ENCODE assay signal across 15 cellular contexts in genomic region chr6:42766163-42766670, GRCh38. TPM values are rescaled to one million over a fixed set of nuclear protein-coding genes. Genes with fewer than 3 reads are reported as not detected.
DNase-seq lines count a peak whose midpoint lies in the region; ATAC-seq, FAIRE-seq and TF ChIP-seq lines count a peak whose summit lies in the region.
"Had no signal": no experiment of that assay in that cellular context is flagged by ENCODE, and none has a peak within 500 bp of the region (broad histone marks: within the 10 kb centered on the region; RNA-seq: fewer than 3 reads in every experiment).

No MANE protein-coding gene starts in this region.

- no peak overlapping the region for H3K4me3 ChIP-seq in bronchial epithelial cell (ENCODE audit: low read depth, low read length)
- H3K4me3 ChIP-seq: adrenal gland, BLaER1, Peyer's patch, skin epidermis, tibial artery had no signal

- H3K4me1 Mint-ChIP-seq in memory B cell (peaks cover 10% of the 10 kb centered on the region), progenitor cell of endocrine pancreas (ENCODE audit: low read depth) (peaks cover 5% of the 10 kb centered on the region)

- no peak for TF ChIP-seq CTCF in bronchial epithelial cell (IDR thresholded peaks at IDR 0.05; ENCODE audit: insufficient read depth, low read length, severe bottlenecking)
- TF ChIP-seq CTCF in progenitor cell of endocrine pancreas (IDR thresholded peaks at IDR 0.05; ENCODE audit: unreplicated experiment), result no peak

- peak; percentile 44 for DNase-seq in AG08396 (ENCODE audit: low spot score)
- peak; percentile 23 for DNase-seq in HTR-8/SVneo (ENCODE audit: insufficient read length, low spot score)
- peak; percentile 86 for DNase-seq in bronchial epithelial cell (ENCODE audit: low read depth)
- DNase-seq in memory B cell (ENCODE audit: low spot score in 2 of 2), result no peak
- no peak for DNase-seq in progenitor cell of endocrine pancreas (ENCODE audit: low spot score, unreplicated experiment)
- DNase-seq in Ammon's horn (ENCODE audit: low spot score), result no peak
- DNase-seq: activated CD8-positive, alpha-beta memory T cell treated with anti-CD3 and anti-CD28 coated beads, Interleukin-2, amount 10 ng/mL, durations not matched to agents 7 days and 5 days; adrenal gland; Karpas-422; tibial artery had no signal

- peak; percentile 38 for FAIRE-seq in HTR-8/SVneo (lab: Jason Lieb, UNC)
- FAIRE-seq in bronchial epithelial cell (lab: Jason Lieb, UNC), result no peak

- no peaks in the 10 kb centered on the region for H3K9me3 Mint-ChIP-seq in memory B cell
- H3K9me3 Mint-ChIP-seq in progenitor cell of endocrine pancreas (ENCODE audit: low read depth), result no peaks in the 10 kb centered on the region

- H3K36me3 ChIP-seq in bronchial epithelial cell (ENCODE audit: control insufficient read depth, insufficient read depth, low read length), result no peaks in the 10 kb centered on the region
- H3K36me3 ChIP-seq: adrenal gland, BLaER1, Peyer's patch had no signal

- H3K4me3 Mint-ChIP-seq in memory B cell, result no peak overlapping the region
- H3K4me3 Mint-ChIP-seq in progenitor cell of endocrine pancreas (ENCODE audit: low read depth), result no peak overlapping the region
- H3K4me3 Mint-ChIP-seq: activated CD8-positive, alpha-beta memory T cell treated with anti-CD3 and anti-CD28 coated beads, Interleukin-2, amount 10 ng/mL, durations not matched to agents 7 days and 5 days had no signal

- H3K27me3 Mint-ChIP-seq in memory B cell, result no peaks in the 10 kb centered on the region
- H3K27me3 Mint-ChIP-seq in progenitor cell of endocrine pancreas, result peaks cover 3% of the 10 kb centered on the region
- H3K27me3 Mint-ChIP-seq: activated CD8-positive, alpha-beta memory T cell treated with anti-CD3 and anti-CD28 coated beads, Interleukin-2, amount 10 ng/mL, durations not matched to agents 7 days and 5 days had no signal

- H3K27ac Mint-ChIP-seq in memory B cell, result peak overlapping the region; percentile 55
- no peak overlapping the region for H3K27ac Mint-ChIP-seq in progenitor cell of endocrine pancreas
- H3K27ac Mint-ChIP-seq: activated CD8-positive, alpha-beta memory T cell treated with anti-CD3 and anti-CD28 coated beads, Interleukin-2, amount 10 ng/mL, durations not matched to agents 7 days and 5 days had no signal

- no peaks in the 10 kb centered on the region for H3K27me3 ChIP-seq in bronchial epithelial cell (ENCODE audit: control insufficient read depth, insufficient read depth, low read length)
- H3K27me3 ChIP-seq: adrenal gland, BLaER1, Peyer's patch, tibial artery had no signal

- H3K36me3 Mint-ChIP-seq in memory B cell (peaks cover 6% of the 10 kb centered on the region), progenitor cell of endocrine pancreas (ENCODE audit: insufficient read depth) (peaks cover 2% of the 10 kb centered on the region)

- ATAC-seq in memory B cell (ENCODE audit: low read depth) (no peak), HG03342 (IDR thresholded peaks at IDR 0.05; ENCODE audit: unreplicated experiment) (no peak), HG02840 (IDR thresholded peaks at IDR 0.05; ENCODE audit: low FRiP score, unreplicated experiment) (no peak)
- ATAC-seq: activated CD8-positive, alpha-beta memory T cell treated with anti-CD3 and anti-CD28 coated beads, Interleukin-2, amount 10 ng/mL, durations not matched to agents 7 days and 5 days had no signal

RNA-seq across cellular contexts. Expression of gene BICRAL, which starts 15.6 kb away (rescaled TPM):
- total RNA-seq in bronchial epithelial cell (3.1 and 3.9 TPM in 2 replicates), progenitor cell of endocrine pancreas (13.2 and 14.4 TPM in 2 replicates)

RNA-seq across cellular contexts. Expression of gene TBCC, which starts 20.3 kb away (rescaled TPM):
- total RNA-seq in bronchial epithelial cell (31.0 and 36.6 TPM in 2 replicates), progenitor cell of endocrine pancreas (26.8 and 28.4 TPM in 2 replicates)

RNA-seq across cellular contexts. Expression of gene PRPH2, which starts 43.8 kb away (rescaled TPM):
- total RNA-seq in bronchial epithelial cell (under 0.01 TPM in 1 of 2 replicates, not detected in the other), progenitor cell of endocrine pancreas (0.13 TPM in 1 of 2 replicates, not detected in the other)

Comparison
In these comparisons a context has a peak if more than half of its experiments do, and no peak if none do; other contexts are left out.
1. DNase-seq: peak in AG08396 (single experiment), HTR-8/SVneo (single experiment) and bronchial epithelial cell (single experiment); none in memory B cell (0 of 2), progenitor cell of endocrine pancreas (single experiment) and Ammon's horn (single experiment).